Comparison of ENCODE assay signal across 8 cellular contexts in genomic region chr11:62601114-62601363, GRCh38. TPM values are rescaled to one million over a fixed set of nuclear protein-coding genes. Genes with fewer than 3 reads are reported as not detected.
DNase-seq lines count a peak whose midpoint lies in the region; ATAC-seq and TF ChIP-seq lines count a peak whose summit lies in the region.

No MANE protein-coding gene starts in this region.

- H3K4me1 ChIP-seq in mesendoderm (ENCODE audit: control insufficient read depth, low read depth, low read length), result peaks cover 4% of the 10 kb centered on the region
- H3K4me1 ChIP-seq in tibial artery, result peaks cover 7 to 43% (median 31%) of the 10 kb centered on the region in 4 donors

- no CpG with 5 or more reads among the region's 31 CpGs for WGBS in mesendoderm (ENCODE audit: extremely low coverage, insufficient coverage, low lambda C conversion rate)

- peak overlapping the region; percentile 87 for H3K4me3 ChIP-seq in SK-N-MC
- peak overlapping the region; percentile 90 for H3K4me3 ChIP-seq in coronary artery
- H3K4me3 ChIP-seq in mesendoderm (ENCODE audit: low read length), result peak overlapping the region; percentile 89
- H3K4me3 ChIP-seq in tibial artery, result peak overlapping the region; percentile 96 to 99

- peak overlapping the region; percentile 98 for H3K18ac ChIP-seq in mesendoderm (ENCODE audit: low read length)

- H3K79me2 ChIP-seq in mesendoderm (ENCODE audit: control insufficient read depth, insufficient read depth, low read length), result peaks cover 25% of the 10 kb centered on the region

- peak overlapping the region; percentile 83 for H2BK120ac ChIP-seq in mesendoderm (ENCODE audit: low read depth, low read length)

- H3K27me3 ChIP-seq in mesendoderm (ENCODE audit: insufficient read depth, low read length, poor library complexity), result no peaks in the 10 kb centered on the region
- H3K27me3 ChIP-seq in tibial artery, result no peaks in the 10 kb centered on the region

- H3K9me3 ChIP-seq in SK-N-MC (ENCODE audit: low read depth, low read length) (no peaks in the 10 kb centered on the region), tibial artery (no peaks in the 10 kb centered on the region)

- intact Hi-C loops in tibial artery (cut with DNase I; ENCODE audit: low total_unique reads), result no loop called here

- no peak overlapping the region for H2AK5ac ChIP-seq in mesendoderm (ENCODE audit: low read length)

- peaks cover 21% of the 10 kb centered on the region for H3K79me1 ChIP-seq in mesendoderm (ENCODE audit: low read length)

- H3K56ac ChIP-seq in mesendoderm (ENCODE audit: low read length), result peak overlapping the region; percentile 97

- H3K9ac ChIP-seq in SK-N-MC (ENCODE audit: insufficient read length), result peak overlapping the region; percentile 99
- H3K9ac ChIP-seq in mesendoderm (ENCODE audit: low read length), result peak overlapping the region; percentile 66

- peak overlapping the region; percentile 98 for H3K23ac ChIP-seq in mesendoderm (ENCODE audit: low read length)

- H3K4ac ChIP-seq in mesendoderm (ENCODE audit: low read depth, low read length), result peak overlapping the region; percentile 95

- DNase-seq in AG08395 (ENCODE audit: low spot score) (peak; percentile 31), SK-N-MC (ENCODE audit: low read depth, low spot score) (no peak), coronary artery (ENCODE audit: low spot score) (no peak), mesendoderm (no peak), tibial artery (peak in 1 of 2 donors; percentile 49), inferior parietal cortex (ENCODE audit: extremely low spot score) (no peak)

- peak overlapping the region; percentile 26 for H3K4me2 ChIP-seq in mesendoderm (ENCODE audit: low read length)

- H3K36me3 ChIP-seq in SK-N-MC (ENCODE audit: insufficient read depth, low read length) (peaks cover 39% of the 10 kb centered on the region), mesendoderm (ENCODE audit: control insufficient read depth, insufficient read depth, low read length) (peaks cover 18% of the 10 kb centered on the region), tibial artery (peaks cover 31 to 52% (median 39%) of the 10 kb centered on the region in 3 donors)

- no peak overlapping the region for H4K5ac ChIP-seq in mesendoderm (ENCODE audit: low read length)

- peak; percentile 14 for ATAC-seq in GM21528 (IDR thresholded peaks at IDR 0.05; ENCODE audit: low FRiP score, unreplicated experiment)
- no peak for ATAC-seq in GM18873 (IDR thresholded peaks at IDR 0.05; ENCODE audit: low FRiP score, unreplicated experiment)

- peak overlapping the region; percentile 78 for H2BK5ac ChIP-seq in mesendoderm (ENCODE audit: low read length)

- H2BK15ac ChIP-seq in mesendoderm (replicated peaks; ENCODE audit: low read depth), result no peak overlapping the region

- H3K27ac ChIP-seq in SK-N-MC (peak overlapping the region; percentile 92), coronary artery (peak overlapping the region; percentile 87 to 97), mesendoderm (ENCODE audit: low read depth, low read length) (peak overlapping the region; percentile 97), tibial artery (peak overlapping the region; percentile 98 to 99)

- TF ChIP-seq CTCF in coronary artery (IDR thresholded peaks at IDR 0.05) (no peak), tibial artery (IDR thresholded peaks at IDR 0.05) (no peak)

- H4K8ac ChIP-seq in mesendoderm (ENCODE audit: low read depth, low read length), result peak overlapping the region; percentile 17

RNA-seq across cellular contexts. Expression of gene MTA2, which starts 0.6 kb away (rescaled TPM):
- polyA plus RNA-seq in mesendoderm (2013, experiment 1 of 2), result 75.0 TPM
- polyA plus RNA-seq in mesendoderm (2013, experiment 2 of 2), result 74.7 TPM

RNA-seq across cellular contexts. Expression of gene TUT1, which starts 9.7 kb away (rescaled TPM):
- 12.7 TPM for polyA plus RNA-seq in mesendoderm (2013, experiment 1 of 2)
- polyA plus RNA-seq in mesendoderm (2013, experiment 2 of 2), result 13.0 TPM

RNA-seq across cellular contexts. Expression of gene EML3, which starts 11.5 kb away (rescaled TPM):
- 11.9 TPM for polyA plus RNA-seq in mesendoderm (2013, experiment 1 of 2)
- polyA plus RNA-seq in mesendoderm (2013, experiment 2 of 2), result 12.2 TPM

RNA-seq across cellular contexts. Expression of gene ROM1, which starts 12.0 kb away (rescaled TPM):
- polyA plus RNA-seq in mesendoderm (2013, experiment 1 of 2), result 0.52 TPM
- 0.50 TPM for polyA plus RNA-seq in mesendoderm (2013, experiment 2 of 2)

RNA-seq across cellular contexts. Expression of gene B3GAT3, which starts 20.7 kb away (rescaled TPM):
- polyA plus RNA-seq in mesendoderm (2013, experiment 1 of 2), result 7.8 TPM
- 7.7 TPM for polyA plus RNA-seq in mesendoderm (2013, experiment 2 of 2)
